1 cellular context compared by ENCODE assay signal in genomic region chr20:44199877-44200276, GRCh38.
TF ChIP-seq lines count a peak whose summit lies in the region.

No MANE protein-coding gene starts in this region.

TF ChIP-seq in SK-N-SH treated with all-trans-retinoic acid at 6 μM for 48 hours, 23 proteins besides CTCF, POLR2A, EP300 and RAD21:
- TF ChIP-seq CSRNP3 (CRISPR knock-in tag; IDR thresholded peaks at IDR 0.05) (no peak), ZC3H10 (CRISPR knock-in tag; IDR thresholded peaks at IDR 0.05) (no peak), OSR1 (CRISPR knock-in tag; IDR thresholded peaks at IDR 0.05) (no peak), ISL1 (CRISPR knock-in tag; IDR thresholded peaks at IDR 0.05) (no peak), CREB5 (CRISPR knock-in tag; IDR thresholded peaks at IDR 0.05; ENCODE audit: low read depth) (no peak), RARB (CRISPR knock-in tag; IDR thresholded peaks at IDR 0.05) (no peak), ZNF70 (CRISPR knock-in tag; IDR thresholded peaks at IDR 0.05) (no peak), BACH2 (CRISPR knock-in tag; IDR thresholded peaks at IDR 0.05; ENCODE audit: borderline replicate concordance) (no peak), TOX (CRISPR knock-in tag; IDR thresholded peaks at IDR 0.05; ENCODE audit: borderline replicate concordance) (no peak), ZNF565 (CRISPR knock-in tag; conservative IDR thresholded peaks at IDR 0.05; ENCODE audit: low read depth) (no peak), GLIS3 (CRISPR knock-in tag; IDR thresholded peaks at IDR 0.05) (no peak), ZNF8 (CRISPR knock-in tag; IDR thresholded peaks at IDR 0.05) (no peak), ARNTL (CRISPR knock-in tag; IDR thresholded peaks at IDR 0.05; ENCODE audit: borderline replicate concordance, low read depth) (no peak), PPARA (CRISPR knock-in tag; IDR thresholded peaks at IDR 0.05; ENCODE audit: borderline replicate concordance) (no peak)
